Comparison of ENCODE assay signal across 8 cellular contexts in genomic region chr15:92819312-92820232, GRCh38.
DNase-seq lines count a peak whose midpoint lies in the region.

No MANE protein-coding gene starts in this region.

- no peaks in the 10 kb centered on the region for H4K20me1 ChIP-seq in Karpas-422 (ENCODE audit: insufficient read depth, low read depth, low read length)

- H3K4me3 ChIP-seq in GM08714 (ENCODE audit: low read length) (peak overlapping the region; percentile 81), Karpas-422 (ENCODE audit: low read length) (peak overlapping the region; percentile 64), iPS-18a (ENCODE audit: low read length) (peak overlapping the region; percentile 50), skeletal muscle satellite cell (ENCODE audit: low read length) (peak overlapping the region; percentile 70)

- H3K4me1 ChIP-seq in Karpas-422 (ENCODE audit: low read length) (peaks cover 72% of the 10 kb centered on the region), iPS-18a (ENCODE audit: control insufficient read depth, low read depth, low read length) (peaks cover 56% of the 10 kb centered on the region), skeletal muscle satellite cell (ENCODE audit: control insufficient read depth, insufficient read depth, low read length) (peaks cover 31% of the 10 kb centered on the region)

- DNase-seq in Karpas-422: peak; percentile 51
- DNase-seq in activated naive CD8-positive, alpha-beta T cell treated with anti-CD3 and anti-CD28 coated beads for 36 hours: no peak
- DNase-seq in NCI-H128 (lab: John Stamatoyannopoulos, UW; ENCODE audit: unreplicated experiment): no peak
- DNase-seq in activated effector memory CD4-positive, alpha-beta T cell treated with anti-CD3 and anti-CD28 coated beads, Interleukin-2, amount 50 U/mL, for 16 hours: no peak
- no peak for DNase-seq in hepatic stellate cell (ENCODE audit: low spot score)

- H3K79me2 ChIP-seq in Karpas-422 (ENCODE audit: low read length): no peaks in the 10 kb centered on the region

- H2AFZ ChIP-seq in Karpas-422 (ENCODE audit: low read length): peak overlapping the region; percentile 54

- no peaks in the 10 kb centered on the region for H3K36me3 Mint-ChIP-seq in activated naive CD8-positive, alpha-beta T cell treated with anti-CD3 and anti-CD28 coated beads for 36 hours

- peaks cover 55% of the 10 kb centered on the region for H3K4me1 Mint-ChIP-seq in activated naive CD8-positive, alpha-beta T cell treated with anti-CD3 and anti-CD28 coated beads for 36 hours

- peak overlapping the region; percentile 72 for H3K27ac ChIP-seq in Karpas-422 (ENCODE audit: low read length)
- H3K27ac ChIP-seq in iPS-18a (ENCODE audit: low read length): peak overlapping the region; percentile 85

- H3K4me2 ChIP-seq in Karpas-422 (ENCODE audit: low read depth, low read length, poor library complexity, severe bottlenecking): peak overlapping the region; percentile 84
- H3K4me2 ChIP-seq in skeletal muscle satellite cell (ENCODE audit: low read length): peak overlapping the region; percentile 87

- H3K27me3 Mint-ChIP-seq in activated naive CD8-positive, alpha-beta T cell treated with anti-CD3 and anti-CD28 coated beads for 36 hours: no peaks in the 10 kb centered on the region

- no peaks in the 10 kb centered on the region for H3K9me2 ChIP-seq in Karpas-422 (replicated peaks; ENCODE audit: insufficient read depth, low read length)

- peak overlapping the region; percentile 70 for H3K9ac ChIP-seq in Karpas-422 (ENCODE audit: low read length)
- peak overlapping the region; percentile 92 for H3K9ac ChIP-seq in iPS-18a (ENCODE audit: low read length)
- H3K9ac ChIP-seq in skeletal muscle satellite cell (ENCODE audit: low read depth, low read length): peak overlapping the region; percentile 83

- no peaks in the 10 kb centered on the region for H3K9me3 Mint-ChIP-seq in activated naive CD8-positive, alpha-beta T cell treated with anti-CD3 and anti-CD28 coated beads for 36 hours

- H3K27me3 ChIP-seq in Karpas-422 (ENCODE audit: low read length): no peaks in the 10 kb centered on the region
- no peaks in the 10 kb centered on the region for H3K27me3 ChIP-seq in iPS-18a (ENCODE audit: control insufficient read depth, insufficient read depth, low read length)
- H3K27me3 ChIP-seq in skeletal muscle satellite cell (ENCODE audit: control insufficient read depth, insufficient read depth, low read length): no peaks in the 10 kb centered on the region

- peak overlapping the region; percentile 94 for H3K27ac Mint-ChIP-seq in activated naive CD8-positive, alpha-beta T cell treated with anti-CD3 and anti-CD28 coated beads for 36 hours

- H3K9me3 ChIP-seq in Karpas-422 (ENCODE audit: low read length): no peaks in the 10 kb centered on the region
- H3K9me3 ChIP-seq in iPS-18a (ENCODE audit: control insufficient read depth, low read depth, low read length): no peaks in the 10 kb centered on the region
- H3K9me3 ChIP-seq in skeletal muscle satellite cell (replicated peaks; ENCODE audit: low read length): no peaks in the 10 kb centered on the region

- no peaks in the 10 kb centered on the region for H3K36me3 ChIP-seq in Karpas-422 (ENCODE audit: insufficient read depth, low read length)
- no peaks in the 10 kb centered on the region for H3K36me3 ChIP-seq in iPS-18a (ENCODE audit: control insufficient read depth, low read depth, low read length)
- H3K36me3 ChIP-seq in skeletal muscle satellite cell (ENCODE audit: insufficient read depth, low read length): no peaks in the 10 kb centered on the region

- peak overlapping the region; percentile 87 for H3K4me3 Mint-ChIP-seq in activated naive CD8-positive, alpha-beta T cell treated with anti-CD3 and anti-CD28 coated beads for 36 hours
